In the genomic region with DNA sequence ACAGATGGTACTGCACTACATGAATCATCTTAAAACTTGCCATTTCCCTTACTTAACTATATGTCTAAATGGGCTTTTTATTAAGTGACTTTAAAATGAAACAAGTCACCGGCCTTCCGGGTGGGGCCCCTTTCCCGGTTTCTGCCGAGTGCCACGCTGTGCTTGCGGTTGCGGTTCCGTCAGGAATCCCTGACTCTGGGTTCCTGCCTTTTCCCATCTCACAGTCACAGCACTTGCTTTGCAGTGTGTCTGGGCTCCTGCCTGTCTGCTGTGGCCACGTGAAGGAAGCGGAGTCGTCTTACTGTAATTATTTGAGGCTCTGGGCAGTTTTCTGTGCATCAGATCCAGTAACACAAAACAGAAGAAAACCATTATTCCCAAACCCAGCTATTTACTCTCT, we compare ENCODE assay signal across 18 cellular contexts. TPM values are rescaled to one million over a fixed set of nuclear protein-coding genes. Genes with fewer than 3 reads are reported as not detected.
A peak's percentile ranks its signal among the peaks of the same experiment; 100 is the strongest.
DNase-seq lines count a peak whose midpoint lies in the region; ATAC-seq and TF ChIP-seq lines count a peak whose summit lies in the region.
"Had no signal": no experiment of that assay in that cellular context is flagged by ENCODE, and none has a peak within 500 bp of the region (broad histone marks: within the 10 kb centered on the region; RNA-seq: fewer than 3 reads in every experiment).

No MANE protein-coding gene starts in this region.

- peak; percentile 77 for ATAC-seq in SK-N-SH treated with all-trans-retinoic acid at 6 μM for 48 hours
- ATAC-seq: activated naive CD8-positive, alpha-beta T cell treated with anti-CD3 and anti-CD28 coated beads, Interleukin-2, amount 50 U/mL, for 24 hours; K562; naive thymus-derived CD4-positive, alpha-beta T cell; WTC11 had no signal

- 9% methylated on average over 11 of the region's 11 CpGs for WGBS in smooth muscle cell (ENCODE audit: low lambda C conversion rate)
- no CpG with 5 or more reads among the region's 11 CpGs for WGBS in mesendoderm (ENCODE audit: extremely low coverage, insufficient coverage, low lambda C conversion rate)
- 73 to 80% (median 76%) methylated on average over 11 of the region's 11 CpGs for WGBS in stomach, 5 donors

- no peak overlapping the region for H3K56ac ChIP-seq in mesendoderm (ENCODE audit: low read length)

- H2BK15ac ChIP-seq in mesendoderm (replicated peaks; ENCODE audit: low read depth), result no peak overlapping the region

- TF ChIP-seq EP300 in stomach (IDR thresholded peaks at IDR 0.05), result no peak

- no peak overlapping the region for H2BK120ac ChIP-seq in mesendoderm (ENCODE audit: low read depth, low read length)

- H3K79me1 ChIP-seq in mesendoderm (ENCODE audit: low read length), result no peaks in the 10 kb centered on the region

- H3K18ac ChIP-seq in mesendoderm (ENCODE audit: low read length), result no peak overlapping the region

- H3K4me3 ChIP-seq in smooth muscle cell, result peak overlapping the region; percentile 15
- H3K4me3 ChIP-seq in mesendoderm (ENCODE audit: low read length), result no peak overlapping the region
- H3K4me3 ChIP-seq in stomach, result no peak overlapping the region
- H3K4me3 ChIP-seq: K562, SJCRH30, thoracic aorta had no signal

- no peaks in the 10 kb centered on the region for H3K9me3 Mint-ChIP-seq in activated CD4-positive, alpha-beta memory T cell treated with anti-CD3 and anti-CD28 coated beads for 36 hours
- H3K9me3 Mint-ChIP-seq: activated naive CD8-positive, alpha-beta T cell treated with anti-CD3 and anti-CD28 coated beads, Interleukin-2, amount 50 U/mL, for 24 hours; naive thymus-derived CD4-positive, alpha-beta T cell; WTC11 had no signal

- POLR2A ChIA-PET in activated CD4-positive, alpha-beta memory T cell treated with anti-CD3 and anti-CD28 coated beads for 36 hours (lab: Charles Lee), result no interaction called here

- H3K4ac ChIP-seq in mesendoderm (ENCODE audit: low read depth, low read length), result no peak overlapping the region

- no peak overlapping the region for H2AFZ ChIP-seq in smooth muscle cell (ENCODE audit: low read depth)

- no peak overlapping the region for H2BK5ac ChIP-seq in mesendoderm (ENCODE audit: low read length)

- no peaks in the 10 kb centered on the region for H4K20me1 ChIP-seq in smooth muscle cell (ENCODE audit: low read depth)

- no peak overlapping the region for H3K4me3 Mint-ChIP-seq in activated CD4-positive, alpha-beta memory T cell treated with anti-CD3 and anti-CD28 coated beads for 36 hours
- H3K4me3 Mint-ChIP-seq: activated naive CD8-positive, alpha-beta T cell treated with anti-CD3 and anti-CD28 coated beads, Interleukin-2, amount 50 U/mL, for 24 hours; naive thymus-derived CD4-positive, alpha-beta T cell; WTC11 had no signal

- CTCF ChIA-PET in activated CD4-positive, alpha-beta memory T cell treated with anti-CD3 and anti-CD28 coated beads for 36 hours (lab: Charles Lee), result no interaction called here

- peak overlapping the region; percentile 85 for H3K9ac ChIP-seq in smooth muscle cell (ENCODE audit: low read depth)
- no peak overlapping the region for H3K9ac ChIP-seq in mesendoderm (ENCODE audit: low read length)

- H3K23ac ChIP-seq in mesendoderm (ENCODE audit: low read length), result no peak overlapping the region

- TF ChIP-seq POLR2A in stomach (IDR thresholded peaks at IDR 0.05), result no peak

- no peak overlapping the region for H2AK5ac ChIP-seq in mesendoderm (ENCODE audit: low read length)

- peak; percentile 93 for DNase-seq in H4 (ENCODE audit: low spot score)
- DNase-seq in hepatic stellate cell (ENCODE audit: low spot score), result peak; percentile 67
- DNase-seq in smooth muscle cell (lab: John Stamatoyannopoulos, UW; ENCODE audit: unreplicated experiment), result peak; percentile 25
- DNase-seq in mesendoderm, result no peak
- no peak for DNase-seq in stomach
- DNase-seq in cortex of kidney (lab: John Stamatoyannopoulos, UW), result no peak
- no peak for DNase-seq in activated CD4-positive, alpha-beta memory T cell treated with anti-CD3 and anti-CD28 coated beads for 36 hours
- DNase-seq: activated naive CD8-positive, alpha-beta T cell treated with anti-CD3 and anti-CD28 coated beads, Interleukin-2, amount 50 U/mL, for 24 hours; activated T-cell treated with anti-CD3 and anti-CD28 coated beads for 4 hours; Caco-2; kidney glomerular epithelial cell; naive thymus-derived CD4-positive, alpha-beta T cell; NCI-H1694 had no signal

- peak overlapping the region; percentile 81 for H3K4me2 ChIP-seq in smooth muscle cell
- no peak overlapping the region for H3K4me2 ChIP-seq in mesendoderm (ENCODE audit: low read length)

- H3K9me3 ChIP-seq in smooth muscle cell (replicated peaks; ENCODE audit: low read depth), result no peaks in the 10 kb centered on the region
- no peaks in the 10 kb centered on the region for H3K9me3 ChIP-seq in stomach
- H3K9me3 ChIP-seq: Caco-2, SJCRH30, thoracic aorta had no signal

- no peak overlapping the region for H3K27ac Mint-ChIP-seq in activated CD4-positive, alpha-beta memory T cell treated with anti-CD3 and anti-CD28 coated beads for 36 hours
- H3K27ac Mint-ChIP-seq: activated naive CD8-positive, alpha-beta T cell treated with anti-CD3 and anti-CD28 coated beads, Interleukin-2, amount 50 U/mL, for 24 hours; naive thymus-derived CD4-positive, alpha-beta T cell; WTC11 had no signal

- H3K27me3 Mint-ChIP-seq in activated CD4-positive, alpha-beta memory T cell treated with anti-CD3 and anti-CD28 coated beads for 36 hours, result peaks cover 5% of the 10 kb centered on the region

- H4K8ac ChIP-seq in mesendoderm (ENCODE audit: low read depth, low read length), result no peak overlapping the region

- H3K27ac ChIP-seq in smooth muscle cell (ENCODE audit: low read depth) (peak overlapping the region; percentile 99), mesendoderm (ENCODE audit: low read depth, low read length) (no peak overlapping the region), stomach (no peak overlapping the region)
- H3K27ac ChIP-seq: SJCRH30, thoracic aorta had no signal

- intact Hi-C loops in stomach (cut with DNase I; ENCODE audit: low total_unique reads), result no loop called here
- intact Hi-C loops in activated CD4-positive, alpha-beta memory T cell treated with anti-CD3 and anti-CD28 coated beads for 36 hours (cut with micrococcal nuclease), result no loop called here

- TF ChIP-seq CTCF in smooth muscle cell (IDR thresholded peaks at IDR 0.05; ENCODE audit: borderline replicate concordance, insufficient read depth, poor library complexity, severe bottlenecking) (no peak), stomach (IDR thresholded peaks at IDR 0.05) (no peak)

- peaks cover 5% of the 10 kb centered on the region for H3K4me1 Mint-ChIP-seq in activated CD4-positive, alpha-beta memory T cell treated with anti-CD3 and anti-CD28 coated beads for 36 hours (ENCODE audit: low read depth)
- H3K4me1 Mint-ChIP-seq: naive thymus-derived CD4-positive, alpha-beta T cell had no signal

- H3K4me1 ChIP-seq in smooth muscle cell (ENCODE audit: low read depth), result peaks cover 26% of the 10 kb centered on the region
- peaks cover 2% of the 10 kb centered on the region for H3K4me1 ChIP-seq in mesendoderm (ENCODE audit: control insufficient read depth, low read depth, low read length)
- no peaks in the 10 kb centered on the region for H3K4me1 ChIP-seq in stomach

- H4K5ac ChIP-seq in mesendoderm (ENCODE audit: low read length), result no peak overlapping the region

- H3K27me3 ChIP-seq in smooth muscle cell (ENCODE audit: low read depth) (no peaks in the 10 kb centered on the region), mesendoderm (ENCODE audit: insufficient read depth, low read length, poor library complexity) (no peaks in the 10 kb centered on the region), stomach (no peaks in the 10 kb centered on the region)
- H3K27me3 ChIP-seq: SJCRH30 had no signal

- H3K79me2 ChIP-seq in smooth muscle cell (ENCODE audit: low read depth) (peaks cover 4% of the 10 kb centered on the region), mesendoderm (ENCODE audit: control insufficient read depth, insufficient read depth, low read length) (no peaks in the 10 kb centered on the region)

- no peaks in the 10 kb centered on the region for H3K36me3 Mint-ChIP-seq in activated CD4-positive, alpha-beta memory T cell treated with anti-CD3 and anti-CD28 coated beads for 36 hours
- H3K36me3 Mint-ChIP-seq: naive thymus-derived CD4-positive, alpha-beta T cell; WTC11 had no signal

- peaks cover 34% of the 10 kb centered on the region for H3F3A ChIP-seq in smooth muscle cell (ENCODE audit: low read depth)

- H3K36me3 ChIP-seq in smooth muscle cell (ENCODE audit: low read depth) (no peaks in the 10 kb centered on the region), mesendoderm (ENCODE audit: control insufficient read depth, insufficient read depth, low read length) (no peaks in the 10 kb centered on the region), stomach (no peaks in the 10 kb centered on the region)
- H3K36me3 ChIP-seq: SJCRH30, thoracic aorta had no signal

TF ChIP-seq in SK-N-SH treated with all-trans-retinoic acid at 6 μM for 48 hours, 23 proteins besides CTCF, POLR2A, EP300 and RAD21:
- TF ChIP-seq ESRRG (CRISPR knock-in tag; IDR thresholded peaks at IDR 0.05) (no peak), TOX (CRISPR knock-in tag; IDR thresholded peaks at IDR 0.05; ENCODE audit: borderline replicate concordance) (peak; percentile 74; the same call in 1 of the 2 replicates)

RNA-seq across cellular contexts. Expression of gene FRMD6, which starts 44.0 kb away (rescaled TPM):
- total RNA-seq in H4 (2014; rRNA removed; shearing (Covaris generic)), result 58.1 and 72.8 TPM in 2 replicates
- 564 and 578 TPM in 2 replicates for total RNA-seq in smooth muscle cell
- 197 and 254 TPM in 2 replicates for polyA plus RNA-seq in smooth muscle cell
- 19.1 TPM for polyA plus RNA-seq in mesendoderm (2013, experiment 1 of 2)
- polyA plus RNA-seq in mesendoderm (2013, experiment 2 of 2), result 18.6 TPM
- total RNA-seq in stomach, result 10 to 100 TPM in 3 of 5 donors, 1 to 10 TPM in 2; 8.4 to 35.2 (median 11.1) TPM
- polyA plus RNA-seq in stomach, result 10 to 100 TPM in 1 of 3 donors, 1 to 10 TPM in 2; 5.9 to 12.9 (median 8.1) TPM
- 1 to 10 TPM; 3.2 to 3.4 TPM for total RNA-seq in activated CD4-positive, alpha-beta memory T cell treated with anti-CD3 and anti-CD28 coated beads for 36 hours

Comparison
In these comparisons a context has a peak if more than half of its experiments do, and no peak if none do; other contexts are left out.
1. DNase-seq: peak in H4 (single experiment), hepatic stellate cell (single experiment) and smooth muscle cell (single experiment); none in mesendoderm (single experiment), stomach (single experiment), cortex of kidney (single experiment) and activated CD4-positive, alpha-beta memory T cell treated with anti-CD3 and anti-CD28 coated beads for 36 hours (single experiment).